Comparison of ENCODE assay signal across 24 cellular contexts in the genomic region with DNA sequence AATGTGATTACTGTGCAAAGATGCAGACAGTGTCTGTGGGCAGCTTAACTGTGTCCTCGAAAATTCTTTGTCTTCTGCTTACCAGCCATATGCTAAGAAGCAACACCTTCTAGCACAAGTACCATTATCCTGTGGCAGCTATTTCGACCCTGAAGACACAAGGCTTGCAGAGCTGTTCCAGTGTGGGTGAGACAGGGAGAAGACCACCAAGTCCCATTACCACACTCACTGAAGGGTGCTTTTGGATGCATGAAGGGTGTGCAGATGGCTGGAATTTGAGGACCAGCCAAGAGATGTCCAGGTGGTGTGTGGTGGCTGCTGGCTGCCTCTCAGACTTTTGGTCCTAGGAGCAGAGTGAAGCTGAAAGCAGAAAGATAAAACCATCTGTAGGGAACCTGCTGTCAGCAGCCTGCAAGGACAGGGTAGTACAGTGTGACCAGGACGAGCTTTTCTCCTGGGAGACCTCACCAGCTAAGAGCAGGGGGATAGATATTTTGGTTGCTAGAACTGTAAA.
"Had no signal": no experiment of that assay in that cellular context is flagged by ENCODE, and none has a peak within 500 bp of the region (broad histone marks: within the 10 kb centered on the region; RNA-seq: fewer than 3 reads in every experiment).

No MANE protein-coding gene starts in this region.

- FAIRE-seq: TTC549, urothelium cell line had no signal

- H3K36me3 ChIP-seq: heart right ventricle, left ventricle myocardium inferior, thoracic aorta had no signal

- H3K4me1 ChIP-seq: foreskin keratinocyte, heart right ventricle, left ventricle myocardium inferior had no signal

- DNase-seq: activated CD4-positive, alpha-beta memory T cell treated with anti-CD3 and anti-CD28 coated beads, Interleukin-2, amount 10 ng/mL, durations not matched to agents 7 days and 5 days; activated CD4-positive, alpha-beta T cell treated with anti-CD3 and anti-CD28 coated beads for 1 hour; activated CD4-positive, alpha-beta T cell treated with anti-CD3 and anti-CD28 coated beads, Interleukin-2, amount 10 ng/mL, durations not matched to agents 7 days and 5 days; activated CD8-positive, alpha-beta memory T cell treated with anti-CD3 and anti-CD28 coated beads, Interleukin-2, amount 50 U/mL, for 48 hours; activated gamma-delta T cell; activated naive CD8-positive, alpha-beta T cell treated with anti-CD3 and anti-CD28 coated beads, Interleukin-2, amount 50 U/mL, for 24 hours; activated T-cell treated with anti-CD3 and anti-CD28 coated beads, Interleukin-2, amount 50 U/mL, for 24 hours; amygdala; central memory CD4-positive, alpha-beta T cell; cortex of kidney; endodermal cell; foreskin keratinocyte; heart right ventricle; left ventricle myocardium inferior; mucosa of descending colon; right cardiac atrium; stimulated activated naive CD4-positive, alpha-beta T cell; T-helper 9 cell; trophoblast cell had no signal

- H3K27ac ChIP-seq: foreskin keratinocyte, heart right ventricle, left ventricle myocardium inferior, thoracic aorta, VCaP had no signal

- H3K4me3 ChIP-seq: heart right ventricle, left ventricle myocardium inferior, mucosa of descending colon, thoracic aorta had no signal

- H3K9me3 ChIP-seq: heart right ventricle, left ventricle myocardium inferior, mucosa of descending colon, thoracic aorta had no signal

- ATAC-seq: activated naive CD8-positive, alpha-beta T cell treated with anti-CD3 and anti-CD28 coated beads, Interleukin-2, amount 50 U/mL, for 24 hours; esophagus mucosa; foreskin keratinocyte; heart right ventricle; mucosa of descending colon; right cardiac atrium had no signal

- H3K27me3 ChIP-seq: foreskin keratinocyte, heart right ventricle had no signal
